In genomic region chr15:75193272-75193671, GRCh38 we compare ENCODE assay signal across 23 cellular contexts. TPM values are rescaled to one million over a fixed set of nuclear protein-coding genes. Genes with fewer than 3 reads are reported as not detected.
"Had no signal": no experiment of that assay in that cellular context is flagged by ENCODE, and none has a peak within 500 bp of the region (broad histone marks: within the 10 kb centered on the region; RNA-seq: fewer than 3 reads in every experiment).

No MANE protein-coding gene starts in this region.

- H3K4me3 Mint-ChIP-seq: naive thymus-derived CD8-positive, alpha-beta T cell; stimulated activated naive B cell treated with anti-CD40 and anti-IgM and Interleukin-4, amounts not matched to agents 10 μg/mL and 1 μg/mL and 100 μg/mL, for 72 hours; stimulated activated naive CD8-positive, alpha-beta T cell treated with anti-CD3 and anti-CD28 coated beads, Interleukin-15, amount 100 ng/mL, for 72 hours had no signal

- H3K36me3 Mint-ChIP-seq: naive thymus-derived CD8-positive, alpha-beta T cell; stimulated activated naive B cell treated with anti-CD40 and anti-IgM and Interleukin-4, amounts not matched to agents 10 μg/mL and 1 μg/mL and 100 μg/mL, for 72 hours had no signal

- H3K9me3 Mint-ChIP-seq: stimulated activated naive B cell treated with anti-CD40 and anti-IgM and Interleukin-4, amounts not matched to agents 10 μg/mL and 1 μg/mL and 100 μg/mL, for 72 hours; stimulated activated naive CD8-positive, alpha-beta T cell treated with anti-CD3 and anti-CD28 coated beads, Interleukin-15, amount 100 ng/mL, for 72 hours had no signal

- H3K27ac ChIP-seq: coronary artery, dorsolateral prefrontal cortex, gastrocnemius medialis, heart right ventricle, pancreas, prostate gland, sigmoid colon, skin epidermis, thoracic aorta, transverse colon had no signal

- H3K27me3 ChIP-seq: pancreas, sigmoid colon, transverse colon had no signal

- ATAC-seq: esophagus mucosa; gastrocnemius medialis; heart right ventricle; mucosa of descending colon; naive thymus-derived CD8-positive, alpha-beta T cell; stimulated activated naive B cell treated with anti-CD40 and anti-IgM and Interleukin-4, amounts not matched to agents 10 μg/mL and 1 μg/mL and 100 μg/mL, for 72 hours; stimulated activated naive CD8-positive, alpha-beta T cell treated with anti-CD3 and anti-CD28 coated beads, Interleukin-15, amount 100 ng/mL, for 72 hours had no signal

- H3K27ac Mint-ChIP-seq: stimulated activated naive B cell treated with anti-CD40 and anti-IgM and Interleukin-4, amounts not matched to agents 10 μg/mL and 1 μg/mL and 100 μg/mL, for 72 hours had no signal

- H3K4me3 ChIP-seq: coronary artery, dorsolateral prefrontal cortex, gastrocnemius medialis, heart right ventricle, mucosa of descending colon, pancreas, prostate gland, sigmoid colon, skin epidermis, thoracic aorta, transverse colon had no signal

- H3K9me3 ChIP-seq: gastrocnemius medialis, mucosa of descending colon, pancreas, prostate gland, sigmoid colon, thoracic aorta, transverse colon had no signal

- DNase-seq: dorsolateral prefrontal cortex; effector CD8-positive, alpha-beta T cell; gastrocnemius medialis; heart right ventricle; hypothalamus; kidney glomerular epithelial cell; mammary epithelial cell; mucosa of descending colon; nucleus accumbens; sigmoid colon; stimulated activated CD4-positive, alpha-beta T cell treated with anti-CD3 and anti-CD28 coated beads, Interleukin-2, amount 100 ng/mL, for 24 hours; stimulated activated CD4-positive, alpha-beta T cell treated with anti-CD3 and anti-CD28 coated beads, Interleukin-4, amount 100 ng/mL, for 4 hours; stimulated activated naive B cell treated with anti-CD40 and anti-IgM and Interleukin-4, amounts not matched to agents 10 μg/mL and 1 μg/mL and 100 μg/mL, for 72 hours; stimulated activated naive CD8-positive, alpha-beta T cell treated with anti-CD3 and anti-CD28 coated beads, Interleukin-15, amount 100 ng/mL, for 72 hours; transverse colon had no signal

- H3K4me1 ChIP-seq: gastrocnemius medialis, pancreas, prostate gland had no signal

- H3K36me3 ChIP-seq: gastrocnemius medialis, heart right ventricle, pancreas, prostate gland, sigmoid colon, thoracic aorta, transverse colon had no signal

RNA-seq across cellular contexts. Expression of gene C15orf39, which starts 8.4 kb away (rescaled TPM):
- polyA plus RNA-seq: neural cell had no signal
